ENCODE assay signal across 17 cellular contexts in the genomic region with DNA sequence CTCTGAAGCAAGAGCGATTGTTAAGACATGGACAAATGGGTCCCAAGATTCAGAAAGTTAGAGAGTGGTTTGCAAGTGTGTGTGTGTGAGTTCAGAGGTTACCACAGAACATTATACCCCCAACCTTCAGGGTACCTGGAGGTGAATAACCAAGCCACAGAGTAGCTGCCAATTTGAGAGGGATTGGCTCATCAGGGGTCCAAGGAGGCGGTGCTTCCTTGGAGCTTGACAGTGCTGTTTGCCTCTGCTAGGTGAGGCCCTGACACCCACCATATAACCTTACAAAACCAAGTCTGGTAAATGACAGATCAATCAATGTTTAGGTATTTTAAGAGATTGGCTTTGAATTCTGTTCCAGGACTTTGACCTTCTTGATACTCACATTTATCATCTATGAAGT. TPM values are rescaled to one million over a fixed set of nuclear protein-coding genes. Genes with fewer than 3 reads are reported as not detected.
DNase-seq lines count a peak whose midpoint lies in the region; ATAC-seq and TF ChIP-seq lines count a peak whose summit lies in the region.
"Had no signal": no experiment of that assay in that cellular context is flagged by ENCODE, and none has a peak within 500 bp of the region (broad histone marks: within the 10 kb centered on the region; RNA-seq: fewer than 3 reads in every experiment).

No MANE protein-coding gene starts in this region.

- no peaks in the 10 kb centered on the region for H3K79me2 ChIP-seq in osteoblast (ENCODE audit: insufficient read depth, low read length)

- intact Hi-C loops in Panc1 (cut with micrococcal nuclease; ENCODE audit: unreplicated experiment) = no loop called here
- intact Hi-C loops in dorsolateral prefrontal cortex (cut with DNase I) = loop anchor here in 1 of 2 donors (10.0 kb wide), 1 partner anchor 123 kb away; no protein-coding TSS in a partner anchor
- intact Hi-C loops in transverse colon (cut with DNase I; ENCODE audit: low total_unique reads) = no loop called here
- intact Hi-C loops in natural killer cell (cut with micrococcal nuclease) = no loop called here

- H3K9me3 Mint-ChIP-seq in natural killer cell = peaks cover 2 to 3% of the 10 kb centered on the region in 2 donors
- H3K9me3 Mint-ChIP-seq: neural crest cell had no signal

- H2AFZ ChIP-seq in osteoblast (ENCODE audit: low read length) = peak overlapping the region; percentile 77

- H3K4me3 ChIP-seq in Panc1 (ENCODE audit: low read depth in 2 of 2, low read length in 2 of 2) (no peak overlapping the region), dorsolateral prefrontal cortex (no peak overlapping the region), osteoblast (ENCODE audit: insufficient read depth, low read length) (no peak overlapping the region), transverse colon (no peak overlapping the region)
- H3K4me3 ChIP-seq: SJSA1, stomach had no signal

- H3K9me3 ChIP-seq in Panc1 (ENCODE audit: control insufficient read depth, insufficient read depth, low read depth, low read length) (no peaks in the 10 kb centered on the region), osteoblast (ENCODE audit: low read depth, low read length) (no peaks in the 10 kb centered on the region), transverse colon (no peaks in the 10 kb centered on the region)
- H3K9me3 ChIP-seq: BE2C, SJSA1, stomach had no signal

- no peak for TF ChIP-seq POLR2A in transverse colon (IDR thresholded peaks at IDR 0.05)

- ATAC-seq in Panc1 (peak; percentile 15), natural killer cell (no peak)
- ATAC-seq: effector memory CD8-positive, alpha-beta T cell had no signal

- DNase-seq in Panc1 (ENCODE audit: low read depth, low spot score) = no peak
- no peak for DNase-seq in dorsolateral prefrontal cortex
- no peak for DNase-seq in osteoblast (ENCODE audit: insufficient read length, low spot score, missing footprints)
- no peak for DNase-seq in transverse colon
- DNase-seq in stimulated activated CD4-positive, alpha-beta T cell treated with anti-CD3 and anti-CD28 coated beads, Interleukin-15, amount 100 ng/mL, for 24 hours = no peak
- DNase-seq in natural killer cell = no peak
- no peak for DNase-seq in nucleus accumbens (lab: John Stamatoyannopoulos, UW)
- DNase-seq: activated CD4-positive, CD25-positive, alpha-beta regulatory T cell treated with anti-CD3 and anti-CD28 coated beads, Interleukin-2, amount 50 U/mL, for 72 hours; effector memory CD8-positive, alpha-beta T cell; T-helper 9 cell had no signal

- H3K27ac ChIP-seq in Panc1 (ENCODE audit: low read length) (peak overlapping the region; percentile 85), dorsolateral prefrontal cortex (peak overlapping the region in 31 of 59 donors; percentile 7 to 77 (median 53)), osteoblast (ENCODE audit: low read depth, low read length) (peak overlapping the region; percentile 15), transverse colon (peak overlapping the region; percentile 70 to 81 (median 76))
- H3K27ac ChIP-seq: SJSA1 had no signal

- in situ Hi-C loops in Panc1 (cut with HindIII; ENCODE audit: low pct_unique_long_range_greater_than_20kb, low sequenced_read_pairs) = no loop called here
- in situ Hi-C loops in transverse colon (cut with MboI; ENCODE audit: low pct_ligation_motif_present in 1 of 4, low pct_unique_long_range_greater_than_20kb in 1 of 4, low sequenced_read_pairs in 3 of 4) = no loop called here

- H3K4me3 Mint-ChIP-seq in natural killer cell = no peak overlapping the region
- H3K4me3 Mint-ChIP-seq: central memory CD8-positive, alpha-beta T cell; effector memory CD8-positive, alpha-beta T cell; memory B cell; neural crest cell had no signal

- TF ChIP-seq CTCF in Panc1 (IDR thresholded peaks at IDR 0.05) (no peak), dorsolateral prefrontal cortex (IDR thresholded peaks at IDR 0.05 in 54 of 56, conservative IDR thresholded peaks at IDR 0.05 in 2 of 56; ENCODE audit: low read depth in 1 of 56, partially characterized antibody in 56 of 56) (no peak), osteoblast (IDR thresholded peaks at IDR 0.05; ENCODE audit: extremely low read depth, low read depth, low read length) (no peak), transverse colon (IDR thresholded peaks at IDR 0.05) (no peak), natural killer cell (IDR thresholded peaks at IDR 0.05) (no peak)

- no TSS peak for BruUV-seq in Panc1 (replicated peaks; lab: Mats Ljungman, UMichigan)

- TF ChIP-seq EP300 in transverse colon (IDR thresholded peaks at IDR 0.05; ENCODE audit: low read depth) = no peak

- H3K36me3 ChIP-seq in Panc1 (ENCODE audit: control insufficient read depth, insufficient read depth, low read length) (no peaks in the 10 kb centered on the region), osteoblast (ENCODE audit: insufficient read depth, low read length) (no peaks in the 10 kb centered on the region), transverse colon (no peaks in the 10 kb centered on the region)
- H3K36me3 ChIP-seq: BE2C, SJSA1, stomach had no signal

- H3K4me1 Mint-ChIP-seq in natural killer cell = no peaks in the 10 kb centered on the region
- H3K4me1 Mint-ChIP-seq: central memory CD8-positive, alpha-beta T cell; memory B cell had no signal

- WGBS in transverse colon (ENCODE audit: low coverage in 1 of 2), 2 donors = 60 to 89% methylated on average over 1 to 2 of the region's 2 CpGs

- H3K4me1 ChIP-seq in Panc1 (ENCODE audit: control insufficient read depth, insufficient read depth, low read length) = peaks cover 15% of the 10 kb centered on the region
- peaks cover 28% of the 10 kb centered on the region for H3K4me1 ChIP-seq in osteoblast (ENCODE audit: insufficient read depth, low read length)
- H3K4me1 ChIP-seq in transverse colon = peaks cover 5 to 20% (median 16%) of the 10 kb centered on the region in 4 donors
- H3K4me1 ChIP-seq: BE2C had no signal

- CTCF ChIA-PET in Panc1 (lab: Charles Lee) = no interaction called here

- H3K27me3 ChIP-seq in Panc1 (ENCODE audit: control insufficient read depth, insufficient read depth, low read length) = no peaks in the 10 kb centered on the region
- H3K27me3 ChIP-seq in dorsolateral prefrontal cortex = no peaks in the 10 kb centered on the region
- no peaks in the 10 kb centered on the region for H3K27me3 ChIP-seq in osteoblast (ENCODE audit: insufficient read depth, low read length)
- no peaks in the 10 kb centered on the region for H3K27me3 ChIP-seq in transverse colon
- H3K27me3 ChIP-seq: BE2C, SJSA1, stomach had no signal

- H3K27me3 Mint-ChIP-seq in natural killer cell (ENCODE audit: low read depth in 2 of 2) = no peaks in the 10 kb centered on the region
- H3K27me3 Mint-ChIP-seq: central memory CD8-positive, alpha-beta T cell; effector memory CD8-positive, alpha-beta T cell; memory B cell had no signal

- POLR2A ChIA-PET in Panc1 (lab: Charles Lee) = no interaction called here

- H3K36me3 Mint-ChIP-seq in natural killer cell = no peaks in the 10 kb centered on the region
- H3K36me3 Mint-ChIP-seq: memory B cell had no signal

- H3K27ac Mint-ChIP-seq in natural killer cell = no peak overlapping the region
- H3K27ac Mint-ChIP-seq: effector memory CD8-positive, alpha-beta T cell; memory B cell had no signal

- H4K20me1 ChIP-seq in osteoblast (ENCODE audit: insufficient read depth, low read length) = no peaks in the 10 kb centered on the region

- H3K4me2 ChIP-seq in osteoblast (ENCODE audit: insufficient read depth, low read length) = peak overlapping the region; percentile 51

RNA-seq across cellular contexts. Expression of a gene that starts 35.7 kb away (rescaled TPM):
- total RNA-seq in Panc1 (2021; ENCODE audit: unreplicated experiment) (not detected), dorsolateral prefrontal cortex (under 1 TPM in 2 of 120 experiments, not detected in 118; 0.49 to 0.79 TPM), osteoblast (not detected in 2 replicates), transverse colon (not detected), natural killer cell (not detected)
- not detected for polyA plus RNA-seq in Panc1 (2012; ENCODE audit: insufficient read length)
- total RNA-seq: neural crest cell, OCI-LY7, SJSA1, stomach had no signal
- polyA plus RNA-seq: stomach had no signal

Comparison
In these comparisons a context has a peak if more than half of its experiments do, and no peak if none do; other contexts are left out.
1. H3K27ac ChIP-seq: peak in every context shown above with its lines; median percentile 85 in Panc1; 76 in transverse colon; 53 in dorsolateral prefrontal cortex; 15 in osteoblast.